16 cellular contexts compared by ENCODE assay signal in the genomic region with DNA sequence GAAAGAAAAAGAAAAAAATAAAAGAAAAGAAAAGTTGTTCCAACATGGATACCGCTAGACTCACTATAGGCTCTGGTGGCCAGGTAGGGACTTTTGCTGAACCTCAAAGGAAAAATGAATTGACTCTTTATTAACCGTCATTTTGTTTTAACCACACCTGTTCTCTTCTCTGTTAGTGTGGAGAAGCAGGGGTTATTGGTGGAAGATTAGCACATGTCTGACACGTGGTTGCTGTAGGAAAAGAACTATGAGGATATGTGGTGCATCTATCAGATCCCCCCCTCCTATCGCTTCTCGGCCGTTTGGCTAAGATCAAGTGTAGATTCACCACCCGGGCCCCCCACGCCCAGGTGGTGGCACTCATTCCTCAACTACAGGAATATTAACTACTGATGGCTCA.
"Had no signal": no experiment of that assay in that cellular context is flagged by ENCODE, and none has a peak within 500 bp of the region (broad histone marks: within the 10 kb centered on the region; RNA-seq: fewer than 3 reads in every experiment).

No MANE protein-coding gene starts in this region.

- H3K36me3 ChIP-seq: ascending aorta, brain microvascular endothelial cell, left ventricle myocardium inferior, neutrophil, thoracic aorta, upper lobe of left lung had no signal

- ATAC-seq: natural killer cell, sciatic nerve had no signal

- H3K9me3 ChIP-seq: ascending aorta, neutrophil, thoracic aorta, upper lobe of left lung had no signal

- H3K27ac Mint-ChIP-seq: dendritic cell treated with granulocyte-macrophage colony-stimulating factor and Interleukin-4, amounts not matched to agents 40 ng/mL and 50 ng/mL, for 4 days had no signal

- H3K9me3 Mint-ChIP-seq: dendritic cell treated with granulocyte-macrophage colony-stimulating factor and Interleukin-4, amounts not matched to agents 40 ng/mL and 50 ng/mL, for 4 days; natural killer cell had no signal

- FAIRE-seq: frontal cortex, islet of Langerhans had no signal

- H3K27ac ChIP-seq: ascending aorta, brain microvascular endothelial cell, left ventricle myocardium inferior, neutrophil, skin epidermis, thoracic aorta, upper lobe of left lung had no signal

- H3K36me3 Mint-ChIP-seq: natural killer cell had no signal

- H3K4me1 ChIP-seq: ascending aorta had no signal

- H3K4me3 ChIP-seq: ascending aorta, left ventricle myocardium inferior, lung, skin epidermis, thoracic aorta, upper lobe of left lung had no signal

- DNase-seq: activated B cell treated with CpG ODN at 0.5 μM for 24 hours, left ventricle myocardium inferior, mesendoderm had no signal

- H3K4me3 Mint-ChIP-seq: activated B cell treated with CpG ODN at 0.5 μM for 24 hours; activated naive CD8-positive, alpha-beta T cell; dendritic cell treated with granulocyte-macrophage colony-stimulating factor and Interleukin-4, amounts not matched to agents 40 ng/mL and 50 ng/mL, for 4 days had no signal

- H3K27me3 ChIP-seq: brain microvascular endothelial cell had no signal
